Comparison of ENCODE assay signal across 25 cellular contexts in genomic region chr5:139895647-139896046, GRCh38.
DNase-seq lines count a peak whose midpoint lies in the region; ATAC-seq and TF ChIP-seq lines count a peak whose summit lies in the region.
"Had no signal": no experiment of that assay in that cellular context is flagged by ENCODE, and none has a peak within 500 bp of the region (broad histone marks: within the 10 kb centered on the region; RNA-seq: fewer than 3 reads in every experiment).

No MANE protein-coding gene starts in this region.

- no peak overlapping the region for H3K9ac ChIP-seq in mammary epithelial cell (ENCODE audit: insufficient read depth, low read length)

- WGBS in mammary epithelial cell (ENCODE audit: low coverage, missing lambda C conversion rate), result 55% methylated on average over 2 of the region's 2 CpGs

- TF ChIP-seq CTCF in breast epithelium (IDR thresholded peaks at IDR 0.05) (no peak), mammary epithelial cell (conservative IDR thresholded peaks at IDR 0.05 in 1 of 2, IDR thresholded peaks at IDR 0.05 in 1 of 2; ENCODE audit: extremely low read depth in 1 of 2, insufficient read depth in 1 of 2, low read depth in 1 of 2, low read length in 2 of 2) (no peak)

- no peak overlapping the region for H2AFZ ChIP-seq in mammary epithelial cell (ENCODE audit: low read depth, low read length)
- H2AFZ ChIP-seq: hepatocyte had no signal

- H3K27ac ChIP-seq in breast epithelium (peak overlapping the region; percentile 34 to 36), mammary epithelial cell (ENCODE audit: insufficient read depth, low read depth, low read length) (no peak overlapping the region)
- H3K27ac ChIP-seq: cardiac muscle cell, hepatocyte, Peyer's patch, psoas muscle had no signal

- peaks cover 0 to 4% of the 10 kb centered on the region in 2 donors for H3K4me1 ChIP-seq in breast epithelium
- H3K4me1 ChIP-seq in mammary epithelial cell (ENCODE audit: insufficient read depth, low read length), result no peaks in the 10 kb centered on the region
- H3K4me1 ChIP-seq: Peyer's patch had no signal

- CTCF ChIA-PET in mammary epithelial cell (lab: Charles Lee; ENCODE audit: low non-redundant PET), result no interaction called here

- TF ChIP-seq POLR2A in breast epithelium (IDR thresholded peaks at IDR 0.05), result no peak

- no peaks in the 10 kb centered on the region for H3K9me3 ChIP-seq in breast epithelium
- H3K9me3 ChIP-seq in mammary epithelial cell (replicated peaks; ENCODE audit: insufficient read depth, low read length), result no peaks in the 10 kb centered on the region
- H3K9me3 ChIP-seq: Peyer's patch, psoas muscle had no signal

- H3K4me3 ChIP-seq in breast epithelium (no peak overlapping the region), mammary epithelial cell (replicated peaks in 1 of 3; ENCODE audit: insufficient read depth in 1 of 3, low read depth in 2 of 3, low read length in 3 of 3) (no peak overlapping the region)
- H3K4me3 ChIP-seq: cardiac muscle cell, hepatocyte, Peyer's patch, psoas muscle had no signal

- DNase-seq in breast epithelium (ENCODE audit: low spot score in 2 of 2), result no peak
- DNase-seq in mammary epithelial cell, result no peak
- DNase-seq in globus pallidus (ENCODE audit: low spot score), result peak; percentile 41
- DNase-seq in mucosa of gallbladder (ENCODE audit: low spot score), result peak; percentile 22
- peak; percentile 13 for DNase-seq in superior temporal gyrus (ENCODE audit: extremely low spot score)
- DNase-seq in COLO829 (ENCODE audit: low spot score), result no peak
- no peak for DNase-seq in occipital lobe (lab: John Stamatoyannopoulos, UW)
- DNase-seq: activated CD4-positive, alpha-beta T cell treated with anti-CD3 and anti-CD28 coated beads for 1 hour; activated CD8-positive, alpha-beta memory T cell treated with anti-CD3 and anti-CD28 coated beads, Interleukin-2, amount 50 U/mL, for 48 hours; activated CD8-positive, alpha-beta T cell treated with anti-CD3 and anti-CD28 coated beads for 36 hours; CD4-positive, alpha-beta T cell; EL; foreskin melanocyte; mesendoderm; naive B cell; NCI-H146; NCI-H774; psoas muscle; small intestine had no signal

- BruUV-seq in mammary epithelial cell (replicated peaks; lab: Mats Ljungman, UMichigan), result no TSS peak

- H3K27me3 ChIP-seq in breast epithelium (no peaks in the 10 kb centered on the region), mammary epithelial cell (ENCODE audit: insufficient read depth, low read length) (no peaks in the 10 kb centered on the region)
- H3K27me3 ChIP-seq: cardiac muscle cell, Peyer's patch had no signal

- in situ Hi-C loops in mammary epithelial cell (cut with MboI; ENCODE audit: low sequenced_read_pairs in 2 of 2), result no loop called here

- no peaks in the 10 kb centered on the region for H3K79me2 ChIP-seq in mammary epithelial cell (ENCODE audit: insufficient read depth, low read length)
- H3K79me2 ChIP-seq: hepatocyte had no signal

- intact Hi-C loops in breast epithelium (cut with DNase I; ENCODE audit: low total_unique reads), result no loop called here
- intact Hi-C loops in mammary epithelial cell (cut with micrococcal nuclease), result no loop called here

- no peaks in the 10 kb centered on the region for H4K20me1 ChIP-seq in mammary epithelial cell (ENCODE audit: insufficient read depth, low read length)

- dilution Hi-C loops in mammary epithelial cell (cut with HindIII; ENCODE audit: low sequenced_read_pairs), result no loop called here

- no peaks in the 10 kb centered on the region for H3K36me3 ChIP-seq in breast epithelium
- H3K36me3 ChIP-seq in mammary epithelial cell (ENCODE audit: insufficient read depth, low read length), result no peaks in the 10 kb centered on the region
- H3K36me3 ChIP-seq: cardiac muscle cell, Peyer's patch had no signal

- no peak overlapping the region for H3K4me2 ChIP-seq in mammary epithelial cell (ENCODE audit: insufficient read depth, low read depth, low read length)
- H3K4me2 ChIP-seq: hepatocyte had no signal

- no peak for ATAC-seq in GM18868 (IDR thresholded peaks at IDR 0.05; ENCODE audit: unreplicated experiment)
- ATAC-seq: activated CD8-positive, alpha-beta T cell treated with anti-CD3 and anti-CD28 coated beads for 36 hours; activated T-helper 17 cell treated with anti-CD3 and anti-CD28 coated beads, Interleukin-2, amount 50 U/mL, for 72 hours; left colon had no signal

Comparison
In these comparisons a context has a peak if more than half of its experiments do, and no peak if none do; other contexts are left out.
1. DNase-seq: peak in globus pallidus (single experiment), mucosa of gallbladder (single experiment) and superior temporal gyrus (single experiment); none in breast epithelium (0 of 2), mammary epithelial cell (single experiment), COLO829 (single experiment) and occipital lobe (single experiment).